In genomic region chr22:48393041-48393370, GRCh38 we compare ENCODE assay signal across 22 cellular contexts.
"Had no signal": no experiment of that assay in that cellular context is flagged by ENCODE, and none has a peak within 500 bp of the region (broad histone marks: within the 10 kb centered on the region; RNA-seq: fewer than 3 reads in every experiment).

No MANE protein-coding gene starts in this region.

- H3K36me3 Mint-ChIP-seq: activated naive CD4-positive, alpha-beta T cell treated with anti-CD3 and anti-CD28 coated beads, Interleukin-2, amount 10 ng/mL, durations not matched to agents 7 days and 5 days; brain; immature natural killer cell; natural killer cell treated with Interleukin-12 subunit alpha and Interleukin-12 subunit beta and Interleukin-15 and Interleukin-18, amount 100 ng/mL, for 72 hours had no signal

- H3K4me3 Mint-ChIP-seq: activated CD4-positive, alpha-beta T cell treated with anti-CD3 and anti-CD28 coated beads, Interleukin-2, amount 10 ng/mL, durations not matched to agents 7 days and 5 days; activated CD8-positive, alpha-beta T cell treated with anti-CD3 and anti-CD28 coated beads, Interleukin-2, amount 10 ng/mL, durations not matched to agents 7 days and 5 days; activated naive CD4-positive, alpha-beta T cell treated with anti-CD3 and anti-CD28 coated beads, Interleukin-2, amount 10 ng/mL, durations not matched to agents 7 days and 5 days; activated naive CD8-positive, alpha-beta T cell treated with anti-CD3 and anti-CD28 coated beads, Interleukin-2, amount 50 U/mL, for 24 hours; activated T-cell treated with anti-CD3 and anti-CD28 coated beads, Interleukin-2, amount 50 U/mL, for 24 hours; brain; immature natural killer cell; natural killer cell treated with Interleukin-12 subunit alpha and Interleukin-12 subunit beta and Interleukin-15 and Interleukin-18, amount 100 ng/mL, for 72 hours had no signal

- DNase-seq: activated CD4-positive, alpha-beta T cell treated with anti-CD3 and anti-CD28 coated beads, Interleukin-2, amount 10 ng/mL, durations not matched to agents 7 days and 5 days; activated CD8-positive, alpha-beta T cell treated with anti-CD3 and anti-CD28 coated beads, Interleukin-2, amount 10 ng/mL, durations not matched to agents 7 days and 5 days; activated naive CD4-positive, alpha-beta T cell treated with anti-CD3 and anti-CD28 coated beads, Interleukin-2, amount 10 ng/mL, durations not matched to agents 7 days and 5 days; activated naive CD8-positive, alpha-beta T cell treated with anti-CD3 and anti-CD28 coated beads, Interleukin-2, amount 50 U/mL, for 24 hours; activated T-cell treated with anti-CD3 and anti-CD28 coated beads, Interleukin-2, amount 50 U/mL, for 24 hours; anterior cingulate cortex; central memory CD4-positive, alpha-beta T cell; effector CD4-positive, alpha-beta T cell; esophagus squamous epithelium; immature natural killer cell; kidney glomerular epithelial cell; mesenchymal stem cell; posterior cingulate gyrus; stimulated activated CD4-positive, alpha-beta T cell treated with anti-CD3 and anti-CD28 coated beads, Interleukin-1b, Interleukin-23, amount 100 ng/mL, for 48 hours; stimulated activated CD8-positive, alpha-beta memory T cell treated with anti-CD3 and anti-CD28 coated beads, Interleukin-4, amount 100 ng/mL, for 48 hours; stimulated activated naive CD4-positive, alpha-beta T cell; T-helper 1 cell; T-helper 9 cell; thyroid gland had no signal

- H3K9me3 Mint-ChIP-seq: activated CD4-positive, alpha-beta T cell treated with anti-CD3 and anti-CD28 coated beads, Interleukin-2, amount 10 ng/mL, durations not matched to agents 7 days and 5 days; activated naive CD8-positive, alpha-beta T cell treated with anti-CD3 and anti-CD28 coated beads, Interleukin-2, amount 50 U/mL, for 24 hours; activated T-cell treated with anti-CD3 and anti-CD28 coated beads, Interleukin-2, amount 50 U/mL, for 24 hours; activated T-helper 2 cell treated with anti-CD3 and anti-CD28 coated beads, Interferon-gamma antibody, Interleukin-2, Interleukin-4, amounts not matched to agents 10 μg/mL and 5 μg/mL and 100 μg/mL, durations not matched to agents 14 hours and 24 hours and 36 hours; immature natural killer cell; natural killer cell treated with Interleukin-12 subunit alpha and Interleukin-12 subunit beta and Interleukin-15 and Interleukin-18, amount 100 ng/mL, for 72 hours had no signal

- H3K4me1 Mint-ChIP-seq: activated CD4-positive, alpha-beta T cell treated with anti-CD3 and anti-CD28 coated beads, Interleukin-2, amount 10 ng/mL, durations not matched to agents 7 days and 5 days; activated naive CD4-positive, alpha-beta T cell treated with anti-CD3 and anti-CD28 coated beads, Interleukin-2, amount 10 ng/mL, durations not matched to agents 7 days and 5 days; activated naive CD8-positive, alpha-beta T cell treated with anti-CD3 and anti-CD28 coated beads, Interleukin-2, amount 50 U/mL, for 24 hours; immature natural killer cell had no signal

- H3K27me3 Mint-ChIP-seq: activated CD4-positive, alpha-beta T cell treated with anti-CD3 and anti-CD28 coated beads, Interleukin-2, amount 10 ng/mL, durations not matched to agents 7 days and 5 days; activated naive CD4-positive, alpha-beta T cell treated with anti-CD3 and anti-CD28 coated beads, Interleukin-2, amount 10 ng/mL, durations not matched to agents 7 days and 5 days had no signal

- H3K27ac Mint-ChIP-seq: activated CD4-positive, alpha-beta T cell treated with anti-CD3 and anti-CD28 coated beads, Interleukin-2, amount 10 ng/mL, durations not matched to agents 7 days and 5 days; activated CD8-positive, alpha-beta T cell treated with anti-CD3 and anti-CD28 coated beads, Interleukin-2, amount 10 ng/mL, durations not matched to agents 7 days and 5 days; activated naive CD4-positive, alpha-beta T cell treated with anti-CD3 and anti-CD28 coated beads, Interleukin-2, amount 10 ng/mL, durations not matched to agents 7 days and 5 days; activated naive CD8-positive, alpha-beta T cell treated with anti-CD3 and anti-CD28 coated beads, Interleukin-2, amount 50 U/mL, for 24 hours; activated T-cell treated with anti-CD3 and anti-CD28 coated beads, Interleukin-2, amount 50 U/mL, for 24 hours; activated T-helper 2 cell treated with anti-CD3 and anti-CD28 coated beads, Interferon-gamma antibody, Interleukin-2, Interleukin-4, amounts not matched to agents 10 μg/mL and 5 μg/mL and 100 μg/mL, durations not matched to agents 14 hours and 24 hours and 36 hours; brain; immature natural killer cell; natural killer cell treated with Interleukin-12 subunit alpha and Interleukin-12 subunit beta and Interleukin-15 and Interleukin-18, amount 100 ng/mL, for 72 hours had no signal
